ENCODE assay signal across 29 cellular contexts in genomic region chr12:117790198-117790597, GRCh38.
"Had no signal": no experiment of that assay in that cellular context is flagged by ENCODE, and none has a peak within 500 bp of the region (broad histone marks: within the 10 kb centered on the region; RNA-seq: fewer than 3 reads in every experiment).

No MANE protein-coding gene starts in this region.

- H3K27me3 ChIP-seq: gastrocnemius medialis, left lung, neural progenitor cell, right atrium auricular region, transverse colon, upper lobe of right lung, uterus had no signal

- H3K4me3 ChIP-seq: dorsolateral prefrontal cortex, gastrocnemius medialis, left lung, neural progenitor cell, prostate gland, right atrium auricular region, smooth muscle cell, suprapubic skin, transverse colon, upper lobe of right lung, uterus had no signal

- H3K27ac ChIP-seq: dorsolateral prefrontal cortex, epithelial cell of prostate, gastrocnemius medialis, left lung, neural progenitor cell, parathyroid adenoma, prostate gland, right atrium auricular region, suprapubic skin, transverse colon, upper lobe of right lung, uterus had no signal

- DNase-seq: dorsolateral prefrontal cortex; effector CD4-positive, alpha-beta T cell; foreskin fibroblast; gastrocnemius medialis; head of caudate nucleus; left cardiac atrium; left lung; mesenchymal stem cell; midbrain; naive thymus-derived CD4-positive, alpha-beta T cell; stimulated activated CD4-positive, alpha-beta T cell treated with anti-CD3 and anti-CD28 coated beads, Interleukin-12 subunit alpha, Interleukin-12 subunit beta, amount 100 ng/mL, for 4 hours; stimulated activated CD4-positive, alpha-beta T cell treated with anti-CD3 and anti-CD28 coated beads, Interleukin-1b, Interleukin-23, amount 100 ng/mL, for 48 hours; stimulated activated CD4-positive, alpha-beta T cell treated with anti-CD3 and anti-CD28 coated beads, Interleukin-4, amount 100 ng/mL, for 1 hour; stimulated activated CD8-positive, alpha-beta memory T cell treated with anti-CD3 and anti-CD28 coated beads, Interleukin-4, amount 100 ng/mL, for 48 hours; stimulated activated naive CD4-positive, alpha-beta T cell; stimulated activated naive CD8-positive, alpha-beta T cell treated with anti-CD3 and anti-CD28 coated beads, Interleukin-15, amount 100 ng/mL, for 72 hours; transverse colon; upper lobe of right lung; uterus had no signal

- H3K27me3 Mint-ChIP-seq: stimulated activated naive CD8-positive, alpha-beta T cell treated with anti-CD3 and anti-CD28 coated beads, Interleukin-15, amount 100 ng/mL, for 72 hours had no signal

- H3K9ac ChIP-seq: neural progenitor cell, parathyroid adenoma had no signal

- H3K9me3 Mint-ChIP-seq: neural progenitor cell; stimulated activated naive CD8-positive, alpha-beta T cell treated with anti-CD3 and anti-CD28 coated beads, Interleukin-15, amount 100 ng/mL, for 72 hours had no signal

- H3K9me3 ChIP-seq: gastrocnemius medialis, left lung, prostate gland, right atrium auricular region, suprapubic skin, transverse colon, upper lobe of right lung, uterus had no signal

- H2AFZ ChIP-seq: neural progenitor cell, parathyroid adenoma had no signal

- H3K27ac Mint-ChIP-seq: naive thymus-derived CD4-positive, alpha-beta T cell; nephron; neural progenitor cell; stimulated activated naive CD8-positive, alpha-beta T cell treated with anti-CD3 and anti-CD28 coated beads, Interleukin-15, amount 100 ng/mL, for 72 hours had no signal

- H3K4me1 Mint-ChIP-seq: naive thymus-derived CD4-positive, alpha-beta T cell; nephron; neural progenitor cell; stimulated activated naive CD8-positive, alpha-beta T cell treated with anti-CD3 and anti-CD28 coated beads, Interleukin-15, amount 100 ng/mL, for 72 hours had no signal

- H3K79me2 ChIP-seq: parathyroid adenoma had no signal

- ATAC-seq: esophagus mucosa; gastrocnemius medialis; left cardiac atrium; left lung; naive thymus-derived CD4-positive, alpha-beta T cell; sciatic nerve; stimulated activated naive CD8-positive, alpha-beta T cell treated with anti-CD3 and anti-CD28 coated beads, Interleukin-15, amount 100 ng/mL, for 72 hours; upper lobe of right lung had no signal

- H3K4me1 ChIP-seq: left lung, neural progenitor cell, parathyroid adenoma, right atrium auricular region, suprapubic skin, transverse colon, upper lobe of right lung, uterus had no signal

- H3K36me3 ChIP-seq: gastrocnemius medialis, left lung, neural progenitor cell, prostate gland, right atrium auricular region, suprapubic skin, transverse colon, upper lobe of right lung, uterus had no signal

- H3K4me2 ChIP-seq: neural progenitor cell, smooth muscle cell had no signal

- H3K4me3 Mint-ChIP-seq: naive thymus-derived CD4-positive, alpha-beta T cell; nephron; neural progenitor cell; stimulated activated naive CD8-positive, alpha-beta T cell treated with anti-CD3 and anti-CD28 coated beads, Interleukin-15, amount 100 ng/mL, for 72 hours had no signal

- H3K36me3 Mint-ChIP-seq: naive thymus-derived CD4-positive, alpha-beta T cell; neural progenitor cell had no signal
